ENCODE assay signal across 8 cellular contexts in genomic region chr22:31676700-31677099, GRCh38. TPM values are rescaled to one million over a fixed set of nuclear protein-coding genes. Genes with fewer than 3 reads are reported as not detected.
A peak's percentile ranks its signal among the peaks of the same experiment; 100 is the strongest.
DNase-seq lines count a peak whose midpoint lies in the region; ATAC-seq, FAIRE-seq and TF ChIP-seq lines count a peak whose summit lies in the region.

No MANE protein-coding gene starts in this region.

- peaks cover 7% of the 10 kb centered on the region; the same call in 1 of the 2 replicates for H3K9me3 ChIP-seq in AG04450 (ENCODE audit: control insufficient read depth, insufficient read depth, low read length)
- H3K9me3 ChIP-seq in T-helper 17 cell (ENCODE audit: control insufficient read depth, low read length, poor library complexity, severe bottlenecking) = no peaks in the 10 kb centered on the region
- H3K9me3 ChIP-seq in sigmoid colon = no peaks in the 10 kb centered on the region

- H3K27ac Mint-ChIP-seq in T-helper 17 cell = peak overlapping the region; percentile 98

- peak overlapping the region; percentile 97 for H3K4me3 Mint-ChIP-seq in T-helper 17 cell

- POLR2A ChIA-PET in AG04450 (lab: Yijun Ruan, JAX) = interaction anchor here (1.0 kb wide), 1 partner anchor 16 kb away, joined by 3 read pairs; no protein-coding TSS in a partner anchor

- no peak for TF ChIP-seq EP300 in sigmoid colon (IDR thresholded peaks at IDR 0.05)

- H3K4me3 ChIP-seq in AG04450 (ENCODE audit: low read depth, low read length) (peak overlapping the region; percentile 51), sigmoid colon (peak overlapping the region; percentile 12 to 50 (median 46))

- H3K27ac ChIP-seq in AG04450 (ENCODE audit: low read depth, low read length) (peak overlapping the region; percentile 21), sigmoid colon (peak overlapping the region; percentile 66 to 75 (median 73))

- intact Hi-C loops in sigmoid colon (cut with DNase I) = no loop called here

- H3K36me3 Mint-ChIP-seq in T-helper 17 cell (ENCODE audit: low read depth) = no peaks in the 10 kb centered on the region

- peaks cover 10% of the 10 kb centered on the region for H3K4me1 Mint-ChIP-seq in T-helper 17 cell

- peak; percentile 57 for DNase-seq in AG04450 (ENCODE audit: low read depth, low spot score)
- peak; percentile 84 to 90 (median 87) for DNase-seq in T-helper 17 cell
- peak; percentile 95 for DNase-seq in astrocyte of the hippocampus (ENCODE audit: low read depth, low spot score)
- peak; percentile 3 to 93 (median 83) for DNase-seq in hypothalamus (lab: John Stamatoyannopoulos, UW)
- peak; percentile 96 for DNase-seq in sigmoid colon
- no peak for DNase-seq in urothelium cell line (ENCODE audit: low spot score)

- ATAC-seq in HG03520 (IDR thresholded peaks at IDR 0.05; ENCODE audit: unreplicated experiment) = peak; percentile 88
- peak; percentile 100 for ATAC-seq in T-helper 17 cell

- peaks cover 0 to 30% (median 28%) of the 10 kb centered on the region in 4 donors for H3K4me1 ChIP-seq in sigmoid colon

- TF ChIP-seq POLR2A in GM19099 (IDR thresholded peaks at IDR 0.05; ENCODE audit: extremely low read depth, insufficient read length, low read depth) = peak; percentile 61
- TF ChIP-seq POLR2A in sigmoid colon (IDR thresholded peaks at IDR 0.05) = peak in 1 of 2 donors; percentile 38

- no peak for FAIRE-seq in urothelium cell line (lab: Jason Lieb, UNC)

- H3K27me3 Mint-ChIP-seq in T-helper 17 cell = no peaks in the 10 kb centered on the region

- no peaks in the 10 kb centered on the region for H3K36me3 ChIP-seq in sigmoid colon

- CTCF ChIA-PET in AG04450 (lab: Charles Lee) = interaction anchor here (0.9 to 4.7 kb wide), 4 partner anchors 11 to 294 kb away, joined by 3 to 29 read pairs (median 4); no protein-coding TSS in a partner anchor

- TF ChIP-seq CTCF in AG04450 (IDR thresholded peaks at IDR 0.05; ENCODE audit: low read depth, low read length) (no peak), sigmoid colon (IDR thresholded peaks at IDR 0.05) (no peak)

- WGBS in sigmoid colon, 2 donors = 4% methylated on average over 25 of the region's 25 CpGs

- no peaks in the 10 kb centered on the region for H3K27me3 ChIP-seq in AG04450 (ENCODE audit: control insufficient read depth, insufficient read depth, low read length)
- no peaks in the 10 kb centered on the region for H3K27me3 ChIP-seq in sigmoid colon

RNA-seq across cellular contexts. Expression of gene PISD, which starts 14.7 kb away (rescaled TPM):
- polyA plus RNA-seq in AG04450 (2011; rRNA removed) = 21.6 and 26.6 TPM in 2 replicates
- polyA minus RNA-seq in AG04450 (2011; rRNA and poly(A)+ RNA removed) = 21.9 and 44.5 TPM in 2 replicates
- total RNA-seq in T-helper 17 cell = 10 to 100 TPM; 37.6 to 38.3 TPM
- total RNA-seq in sigmoid colon = 10 to 100 TPM; 17.3 to 40.3 (median 26.6) TPM
- polyA plus RNA-seq in sigmoid colon = 10 to 100 TPM; 10.8 to 29.3 (median 11.6) TPM
